11 cellular contexts compared by ENCODE assay signal in the genomic region with DNA sequence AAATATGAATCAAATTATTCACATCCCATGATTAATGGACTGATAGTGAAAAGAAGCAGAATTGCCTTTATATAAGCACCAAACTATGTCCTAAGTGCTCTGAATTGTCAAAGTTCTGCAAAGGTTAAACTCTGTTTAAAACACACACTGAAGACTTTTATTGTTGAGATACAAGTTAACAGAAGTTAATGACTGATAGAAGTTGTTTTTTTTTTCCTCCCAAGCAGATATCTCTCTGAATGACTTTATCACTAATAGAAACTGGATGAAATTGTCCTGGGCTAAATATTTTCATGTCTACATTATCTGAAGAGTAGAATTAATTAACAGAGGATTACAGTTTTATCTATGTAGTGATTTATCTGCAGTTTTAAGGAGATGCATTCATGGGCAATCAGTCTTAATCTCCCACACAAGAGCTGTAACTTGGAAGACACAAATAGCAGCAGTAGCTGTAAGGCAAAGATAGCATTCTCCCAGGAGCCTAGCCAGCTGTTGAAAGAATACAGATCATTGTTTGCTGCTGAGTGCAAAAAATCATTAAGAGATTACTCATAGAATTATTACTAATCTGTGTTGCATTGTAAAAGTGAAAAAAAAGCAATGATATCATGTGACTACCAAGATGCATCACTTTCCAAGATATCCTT. TPM values are rescaled to one million over a fixed set of nuclear protein-coding genes. Genes with fewer than 3 reads are reported as not detected.
DNase-seq lines count a peak whose midpoint lies in the region; ATAC-seq and TF ChIP-seq lines count a peak whose summit lies in the region.
"Had no signal": no experiment of that assay in that cellular context is flagged by ENCODE, and none has a peak within 500 bp of the region (broad histone marks: within the 10 kb centered on the region; RNA-seq: fewer than 3 reads in every experiment).

No MANE protein-coding gene starts in this region.

- H3K4me2 ChIP-seq in hepatocyte (peak overlapping the region; percentile 43), smooth muscle cell (peak overlapping the region; percentile 68)

- no peak for ATAC-seq in stimulated activated effector memory CD8-positive, alpha-beta T cell treated with anti-CD3 and anti-CD28 coated beads, Interleukin-12 subunit alpha, Interleukin-12 subunit beta, amount 100 ng/mL, for 72 hours
- ATAC-seq in GM18873 (IDR thresholded peaks at IDR 0.05; ENCODE audit: low FRiP score, unreplicated experiment) (no peak), HG02938 (IDR thresholded peaks at IDR 0.05; ENCODE audit: unreplicated experiment) (no peak)

- H3K36me3 Mint-ChIP-seq in stimulated activated effector memory CD8-positive, alpha-beta T cell treated with anti-CD3 and anti-CD28 coated beads, Interleukin-12 subunit alpha, Interleukin-12 subunit beta, amount 100 ng/mL, for 72 hours, result no peaks in the 10 kb centered on the region

- peaks cover 8% of the 10 kb centered on the region for H3K9me3 Mint-ChIP-seq in stimulated activated effector memory CD8-positive, alpha-beta T cell treated with anti-CD3 and anti-CD28 coated beads, Interleukin-12 subunit alpha, Interleukin-12 subunit beta, amount 100 ng/mL, for 72 hours

- no peak overlapping the region for H3K9ac ChIP-seq in smooth muscle cell (ENCODE audit: low read depth)

- H3K27ac ChIP-seq in hepatocyte, result peak overlapping the region; percentile 33
- peak overlapping the region; percentile 67 for H3K27ac ChIP-seq in smooth muscle cell (ENCODE audit: low read depth)
- H3K27ac ChIP-seq: ovary had no signal

- H3K9me3 ChIP-seq in hepatocyte (ENCODE audit: low read depth) (no peaks in the 10 kb centered on the region), smooth muscle cell (replicated peaks; ENCODE audit: low read depth) (no peaks in the 10 kb centered on the region)
- H3K9me3 ChIP-seq: ovary had no signal

- no peak overlapping the region for H3K27ac Mint-ChIP-seq in stimulated activated effector memory CD8-positive, alpha-beta T cell treated with anti-CD3 and anti-CD28 coated beads, Interleukin-12 subunit alpha, Interleukin-12 subunit beta, amount 100 ng/mL, for 72 hours

- H3K4me1 ChIP-seq in hepatocyte (ENCODE audit: insufficient read depth), result peaks cover 46% of the 10 kb centered on the region
- peaks cover 41% of the 10 kb centered on the region for H3K4me1 ChIP-seq in smooth muscle cell (ENCODE audit: low read depth)

- no peak overlapping the region for H3K4me3 Mint-ChIP-seq in stimulated activated effector memory CD8-positive, alpha-beta T cell treated with anti-CD3 and anti-CD28 coated beads, Interleukin-12 subunit alpha, Interleukin-12 subunit beta, amount 100 ng/mL, for 72 hours

- H4K20me1 ChIP-seq in hepatocyte (ENCODE audit: insufficient read depth, poor library complexity, severe bottlenecking) (peaks cover 7% of the 10 kb centered on the region), smooth muscle cell (ENCODE audit: low read depth) (no peaks in the 10 kb centered on the region)

- no peak for TF ChIP-seq CTCF in astrocyte of the spinal cord (IDR thresholded peaks at IDR 0.05; ENCODE audit: low read depth, low read length)
- TF ChIP-seq CTCF in hepatocyte (IDR thresholded peaks at IDR 0.05; ENCODE audit: poor library complexity), result no peak
- TF ChIP-seq CTCF in smooth muscle cell (IDR thresholded peaks at IDR 0.05; ENCODE audit: borderline replicate concordance, insufficient read depth, poor library complexity, severe bottlenecking), result no peak

- H3K9me2 ChIP-seq in hepatocyte (replicated peaks; ENCODE audit: insufficient read depth), result no peaks in the 10 kb centered on the region

- H3K4me1 Mint-ChIP-seq in stimulated activated effector memory CD8-positive, alpha-beta T cell treated with anti-CD3 and anti-CD28 coated beads, Interleukin-12 subunit alpha, Interleukin-12 subunit beta, amount 100 ng/mL, for 72 hours, result no peaks in the 10 kb centered on the region

- peaks cover 13% of the 10 kb centered on the region for H3F3A ChIP-seq in smooth muscle cell (ENCODE audit: low read depth)

- H3K4me3 ChIP-seq in astrocyte of the spinal cord (ENCODE audit: low read depth, low read length), result no peak overlapping the region
- no peak overlapping the region for H3K4me3 ChIP-seq in hepatocyte
- peak overlapping the region; percentile 9 for H3K4me3 ChIP-seq in smooth muscle cell
- H3K4me3 ChIP-seq: ovary had no signal

- H3K27me3 ChIP-seq in hepatocyte (no peaks in the 10 kb centered on the region), smooth muscle cell (ENCODE audit: low read depth) (no peaks in the 10 kb centered on the region)
- H3K27me3 ChIP-seq: ovary had no signal

- in situ Hi-C loops in astrocyte of the spinal cord (cut with HindIII; ENCODE audit: low sequenced_read_pairs), result no loop called here

- H3K79me2 ChIP-seq in hepatocyte (peaks cover 32% of the 10 kb centered on the region), smooth muscle cell (ENCODE audit: low read depth) (no peaks in the 10 kb centered on the region)

- no peaks in the 10 kb centered on the region for H3K36me3 ChIP-seq in hepatocyte (replicated peaks; ENCODE audit: insufficient read depth, low read depth)
- H3K36me3 ChIP-seq in smooth muscle cell (ENCODE audit: low read depth), result no peaks in the 10 kb centered on the region
- H3K36me3 ChIP-seq: ovary had no signal

- H2AFZ ChIP-seq in hepatocyte, result no peak overlapping the region
- no peak overlapping the region for H2AFZ ChIP-seq in smooth muscle cell (ENCODE audit: low read depth)

- peak; percentile 83 for DNase-seq in HCEC 1CT
- DNase-seq in astrocyte of the spinal cord (ENCODE audit: low read depth, low spot score), result peak; percentile 56
- peak; percentile 32 for DNase-seq in hepatocyte (ENCODE audit: low spot score)
- DNase-seq in smooth muscle cell (lab: John Stamatoyannopoulos, UW; ENCODE audit: unreplicated experiment), result no peak
- no peak for DNase-seq in stimulated activated effector memory CD8-positive, alpha-beta T cell treated with anti-CD3 and anti-CD28 coated beads, Interleukin-12 subunit alpha, Interleukin-12 subunit beta, amount 100 ng/mL, for 72 hours (ENCODE audit: low spot score in 2 of 2)
- DNase-seq: activated CD4-positive, alpha-beta T cell treated with anti-CD3 and anti-CD28 coated beads, Interleukin-2, amount 50 U/mL, for 48 hours; GF-D8; NCI-H1092; ovary had no signal

RNA-seq across cellular contexts. Expression of gene BMP5, which starts 49.9 kb away (rescaled TPM):
- total RNA-seq in hepatocyte, result 26.5 and 38.3 TPM in 2 replicates
- 9.5 and 11.1 TPM in 2 replicates for polyA plus RNA-seq in hepatocyte
- total RNA-seq in smooth muscle cell, result 3.2 and 3.5 TPM in 2 replicates
- 0.07 and 3.5 TPM in 2 replicates for polyA plus RNA-seq in smooth muscle cell
- total RNA-seq: ovary had no signal

Comparison
In these comparisons a context has a peak if more than half of its experiments do, and no peak if none do; other contexts are left out.
1. DNase-seq: peak in HCEC 1CT (single experiment), astrocyte of the spinal cord (single experiment) and hepatocyte (single experiment); none in smooth muscle cell (single experiment) and stimulated activated effector memory CD8-positive, alpha-beta T cell treated with anti-CD3 and anti-CD28 coated beads, Interleukin-12 subunit alpha, Interleukin-12 subunit beta, amount 100 ng/mL, for 72 hours (0 of 2).